ENCODE assay signal across 24 cellular contexts in the genomic region with DNA sequence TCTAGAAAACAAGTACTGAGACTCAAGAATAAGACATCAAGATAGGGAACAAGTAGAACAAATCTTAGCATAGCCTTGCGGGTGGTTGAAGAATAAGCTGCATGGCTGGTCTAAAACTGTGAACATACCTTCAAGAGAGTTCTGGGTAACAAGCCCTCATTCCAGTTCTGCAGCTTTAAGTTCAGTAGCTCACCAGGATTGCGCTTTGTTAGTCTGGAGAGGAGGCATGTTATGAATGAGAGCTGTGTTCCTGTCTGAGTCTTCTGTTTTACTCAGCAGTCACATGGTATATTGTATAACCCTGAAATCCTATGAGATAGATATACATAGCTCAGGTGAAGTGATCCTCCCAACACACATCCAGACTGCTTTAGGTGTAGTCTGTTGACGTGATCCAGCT.
DNase-seq lines count a peak whose midpoint lies in the region; ATAC-seq, FAIRE-seq and TF ChIP-seq lines count a peak whose summit lies in the region.
"Had no signal": no experiment of that assay in that cellular context is flagged by ENCODE, and none has a peak within 500 bp of the region (broad histone marks: within the 10 kb centered on the region; RNA-seq: fewer than 3 reads in every experiment).

No MANE protein-coding gene starts in this region.

- no peak overlapping the region for H3K27ac Mint-ChIP-seq in HFFc6
- H3K27ac Mint-ChIP-seq: CD4-positive, CD25-positive, alpha-beta regulatory T cell had no signal

- H3K27me3 ChIP-seq in keratinocyte (ENCODE audit: control insufficient read depth, extremely low read depth, insufficient read depth, low read length) = no peaks in the 10 kb centered on the region
- H3K27me3 ChIP-seq: BLaER1 had no signal

- H3K9ac ChIP-seq in keratinocyte (ENCODE audit: control insufficient read depth, extremely low read depth, insufficient read depth, low read length) = no peak overlapping the region
- H3K9ac ChIP-seq: BLaER1 had no signal

- no peaks in the 10 kb centered on the region for H3K4me1 Mint-ChIP-seq in HFFc6 (ENCODE audit: low read depth)
- H3K4me1 Mint-ChIP-seq: CD4-positive, CD25-positive, alpha-beta regulatory T cell had no signal

- no peaks in the 10 kb centered on the region for H3K9me3 ChIP-seq in keratinocyte (ENCODE audit: control insufficient read depth, low read depth, low read length)
- H3K9me3 ChIP-seq: BLaER1 had no signal

- no peaks in the 10 kb centered on the region for H3K36me3 Mint-ChIP-seq in HFFc6 (ENCODE audit: low read depth)
- H3K36me3 Mint-ChIP-seq: CD4-positive, CD25-positive, alpha-beta regulatory T cell had no signal

- no peak overlapping the region for H3K4me2 ChIP-seq in keratinocyte (ENCODE audit: control insufficient read depth, extremely low read depth, insufficient read depth, low read depth, low read length)
- H3K4me2 ChIP-seq: BLaER1 had no signal

- no peaks in the 10 kb centered on the region for H3K36me3 ChIP-seq in keratinocyte (ENCODE audit: control insufficient read depth in 2 of 2, extremely low read depth in 1 of 2, insufficient read depth in 2 of 2, low read length in 2 of 2)
- H3K36me3 ChIP-seq: BLaER1 had no signal

- H2AFZ ChIP-seq in keratinocyte (ENCODE audit: control insufficient read depth, low read length) = peak overlapping the region; percentile 49

- DNase-seq in COLO829 (ENCODE audit: low spot score) (peak; percentile 2), epithelial cell of prostate (ENCODE audit: low read depth, low spot score) (peak; percentile 52), keratinocyte (ENCODE audit: low read depth, low spot score) (no peak), HFFc6 (no peak)
- DNase-seq: CD4-positive, CD25-positive, alpha-beta regulatory T cell; DMS79; EL; GF-D8; Kasumi-1; NCI-H1092 treated with DMSO at 0.1 percent for 48 hours; NCI-H1436; NCI-H187 treated with DMSO at 0.1 percent for 48 hours; NCI-H2171 treated with DMSO at 0.1 percent for 48 hours; NCI-H345; NCI-H510A treated with DMSO at 0.1 percent for 48 hours; NCI-H774 had no signal

- H3K4me3 ChIP-seq in keratinocyte (ENCODE audit: control insufficient read depth in 2 of 3, extremely low read depth in 1 of 3, insufficient read depth in 2 of 3, low read depth in 1 of 3, low read length in 3 of 3) = no peak overlapping the region
- H3K4me3 ChIP-seq: BLaER1, K562 had no signal

- H3K27ac ChIP-seq in epithelial cell of prostate (peak overlapping the region; percentile 50), keratinocyte (ENCODE audit: control insufficient read depth, insufficient read depth, low read length) (no peak overlapping the region)
- H3K27ac ChIP-seq: BLaER1 had no signal

- H3K79me2 ChIP-seq in keratinocyte (ENCODE audit: control insufficient read depth, insufficient read depth, low read length) = no peaks in the 10 kb centered on the region

- no peak for TF ChIP-seq CTCF in keratinocyte (optimal IDR thresholded peaks at IDR 0.05 in 1 of 3, IDR thresholded peaks at IDR 0.05 in 1 of 3, conservative IDR thresholded peaks at IDR 0.05 in 1 of 3; ENCODE audit: extremely low read depth in 1 of 3, insufficient read depth in 2 of 3, low read length in 3 of 3)
- no peak for TF ChIP-seq CTCF in HFFc6 (IDR thresholded peaks at IDR 0.05)

- H3K27me3 Mint-ChIP-seq in HFFc6 (ENCODE audit: insufficient read depth) = no peaks in the 10 kb centered on the region
- H3K27me3 Mint-ChIP-seq: CD4-positive, CD25-positive, alpha-beta regulatory T cell had no signal

- FAIRE-seq in keratinocyte (lab: Jason Lieb, UNC) = peak; percentile 56
- FAIRE-seq: GM12891, H54, HTR-8/SVneo, K562 had no signal

- no peaks in the 10 kb centered on the region for H4K20me1 ChIP-seq in keratinocyte (ENCODE audit: control insufficient read depth, extremely low read depth, insufficient read depth, low read length)
- H4K20me1 ChIP-seq: BLaER1 had no signal

- ATAC-seq in HG02798 (IDR thresholded peaks at IDR 0.05; ENCODE audit: poor library complexity, unreplicated experiment) = peak; percentile 35
- ATAC-seq in GM19455 (IDR thresholded peaks at IDR 0.05; ENCODE audit: unreplicated experiment) = no peak
- no peak for ATAC-seq in HG03097 (IDR thresholded peaks at IDR 0.05; ENCODE audit: low FRiP score, unreplicated experiment)
- ATAC-seq: K562 had no signal

- H3K4me1 ChIP-seq in keratinocyte (ENCODE audit: control insufficient read depth, extremely low read depth, insufficient read depth, low read length) = no peaks in the 10 kb centered on the region
- H3K4me1 ChIP-seq: BLaER1 had no signal

- H3K4me3 Mint-ChIP-seq in HFFc6 = no peak overlapping the region
- H3K4me3 Mint-ChIP-seq: CD4-positive, CD25-positive, alpha-beta regulatory T cell had no signal

- H3K9me1 ChIP-seq in keratinocyte (ENCODE audit: control insufficient read depth, extremely low read depth, insufficient read depth, low read length) = no peaks in the 10 kb centered on the region

- no peaks in the 10 kb centered on the region for H3K9me3 Mint-ChIP-seq in HFFc6

- dilution Hi-C loops in keratinocyte (cut with MboI; ENCODE audit: extremely low pct_ligation_motif_present, low sequenced_read_pairs) = no loop called here

Comparison
In these comparisons a context has a peak if more than half of its experiments do, and no peak if none do; other contexts are left out.
1. DNase-seq: peak in COLO829 (single experiment) and epithelial cell of prostate (single experiment); none in keratinocyte (single experiment) and HFFc6 (single experiment).